ENCODE assay signal across 19 cellular contexts in the genomic region with DNA sequence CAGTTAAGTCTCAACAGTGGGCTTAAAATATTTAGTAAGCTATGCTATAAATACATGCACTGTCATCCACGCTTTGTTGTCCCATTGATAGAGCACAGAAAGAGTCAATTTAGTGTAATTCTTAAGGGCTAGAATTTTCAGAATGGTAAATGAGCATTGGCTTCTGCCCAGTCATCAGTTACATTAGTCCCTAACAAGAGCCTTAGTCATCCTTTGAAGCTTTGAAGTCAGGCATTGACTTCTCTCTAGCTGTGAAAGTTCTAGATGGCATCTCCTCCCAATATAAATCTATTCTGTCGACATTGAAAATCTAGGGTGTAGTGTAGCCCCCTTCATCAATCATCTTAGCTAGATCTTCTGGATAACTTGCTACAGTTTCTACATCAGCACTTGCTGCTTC. TPM values are rescaled to one million over a fixed set of nuclear protein-coding genes. Genes with fewer than 3 reads are reported as not detected.
DNase-seq lines count a peak whose midpoint lies in the region; ATAC-seq and TF ChIP-seq lines count a peak whose summit lies in the region.
"Had no signal": no experiment of that assay in that cellular context is flagged by ENCODE, and none has a peak within 500 bp of the region (broad histone marks: within the 10 kb centered on the region; RNA-seq: fewer than 3 reads in every experiment).

No MANE protein-coding gene starts in this region.

- CTCF ChIA-PET in CD4-positive, alpha-beta T cell (lab: Charles Lee) = interaction anchor here (0.7 to 1.2 kb wide), 2 partner anchors 11 to 144 kb away, joined by 3 read pairs; no protein-coding TSS in a partner anchor
- CTCF ChIA-PET in naive thymus-derived CD4-positive, alpha-beta T cell (lab: Charles Lee) = interaction anchor here (0.8 to 1.3 kb wide), 3 partner anchors 9 to 162 kb away, joined by 3 to 6 read pairs (median 3); no protein-coding TSS in a partner anchor

- H3K36me3 ChIP-seq in naive thymus-derived CD4-positive, alpha-beta T cell (ENCODE audit: control insufficient read depth in 2 of 3, insufficient read depth in 3 of 3, low read length in 3 of 3) = no peaks in the 10 kb centered on the region
- no peaks in the 10 kb centered on the region for H3K36me3 ChIP-seq in H7 (replicated peaks; ENCODE audit: control insufficient read depth, insufficient read depth, low read length)
- H3K36me3 ChIP-seq: left lung, thoracic aorta had no signal

- no peaks in the 10 kb centered on the region for H3K9me3 ChIP-seq in CD4-positive, alpha-beta T cell (ENCODE audit: control insufficient read depth, low read length)
- no peaks in the 10 kb centered on the region for H3K9me3 ChIP-seq in naive thymus-derived CD4-positive, alpha-beta T cell (ENCODE audit: control insufficient read depth in 2 of 3, low read length in 3 of 3)
- H3K9me3 ChIP-seq: left lung, thoracic aorta had no signal

- POLR2A ChIA-PET in CD4-positive, alpha-beta T cell (lab: Charles Lee) = interaction anchor here (0.7 to 1.1 kb wide), 2 partner anchors 9 to 393 kb away, joined by 3 to 8 read pairs; no protein-coding TSS in a partner anchor
- POLR2A ChIA-PET in naive thymus-derived CD4-positive, alpha-beta T cell (lab: Charles Lee) = interaction anchor here (0.7 to 0.9 kb wide), 2 partner anchors 9 to 442 kb away, joined by 3 read pairs; no protein-coding TSS in a partner anchor

- peaks cover 25% of the 10 kb centered on the region for H3K4me1 Mint-ChIP-seq in CD4-positive, alpha-beta T cell (ENCODE audit: low read depth)
- peaks cover 15 to 36% (median 24%) of the 10 kb centered on the region in 7 donors for H3K4me1 Mint-ChIP-seq in naive thymus-derived CD4-positive, alpha-beta T cell
- H3K4me1 Mint-ChIP-seq: WTC11 had no signal

- no peak for TF ChIP-seq CTCF in CD4-positive, alpha-beta T cell (IDR thresholded peaks at IDR 0.05)

- no peaks in the 10 kb centered on the region for H3K27me3 Mint-ChIP-seq in CD4-positive, alpha-beta T cell
- peaks cover 0 to 5% (median 0%) of the 10 kb centered on the region in 5 donors for H3K27me3 Mint-ChIP-seq in naive thymus-derived CD4-positive, alpha-beta T cell

- no peak overlapping the region for H3K4me3 ChIP-seq in naive thymus-derived CD4-positive, alpha-beta T cell (ENCODE audit: low read length)
- no peak overlapping the region for H3K4me3 ChIP-seq in H7 (ENCODE audit: insufficient read depth, low read depth, low read length)
- H3K4me3 ChIP-seq: left lung had no signal

- no peak for DNase-seq in activated CD4-positive, CD25-positive, alpha-beta regulatory T cell treated with anti-CD3 and anti-CD28 coated beads, Interleukin-2, amount 50 U/mL, for 72 hours
- DNase-seq in CD4-positive, alpha-beta T cell = no peak
- DNase-seq in RPMI7951 (ENCODE audit: low read depth) (peak; percentile 13), H7 (no peak)
- DNase-seq in naive thymus-derived CD4-positive, alpha-beta T cell = no peak
- DNase-seq: activated CD8-positive, alpha-beta memory T cell treated with anti-CD3 and anti-CD28 coated beads, Interleukin-2, amount 50 U/mL, for 48 hours; DMS79; glutamatergic neuron; HFFc6; left lung; NCI-H1092; NCI-H524 treated with DMSO at 0.1 percent for 48 hours; SHP77 had no signal

- no peak overlapping the region for H3K27ac ChIP-seq in CD4-positive, alpha-beta T cell (ENCODE audit: low read depth, low read length)
- H3K27ac ChIP-seq in naive thymus-derived CD4-positive, alpha-beta T cell (ENCODE audit: low read depth, low read length) = peak overlapping the region; percentile 36
- H3K27ac ChIP-seq: thoracic aorta had no signal

- ATAC-seq in activated CD4-positive, CD25-positive, alpha-beta regulatory T cell treated with anti-CD3 and anti-CD28 coated beads, Interleukin-2, amount 50 U/mL, for 24 hours = peak; percentile 45 to 67
- ATAC-seq in CD4-positive, alpha-beta T cell (ENCODE audit: poor library complexity) = no peak
- no peak for ATAC-seq in naive thymus-derived CD4-positive, alpha-beta T cell
- ATAC-seq in GM21576 (IDR thresholded peaks at IDR 0.05; ENCODE audit: unreplicated experiment) = no peak
- no peak for ATAC-seq in HG02588 (IDR thresholded peaks at IDR 0.05; ENCODE audit: unreplicated experiment)
- ATAC-seq: WTC11 had no signal

- H3K27ac Mint-ChIP-seq in CD4-positive, alpha-beta T cell = peak overlapping the region; percentile 70
- peak overlapping the region in 8 of 9 donors; percentile 64 to 93 (median 80) for H3K27ac Mint-ChIP-seq in naive thymus-derived CD4-positive, alpha-beta T cell
- H3K27ac Mint-ChIP-seq: HFFc6, WTC11 had no signal

- intact Hi-C loops in CD4-positive, alpha-beta T cell (cut with DNase I, micrococcal nuclease) = no loop called here
- intact Hi-C loops in naive thymus-derived CD4-positive, alpha-beta T cell (cut with micrococcal nuclease) = no loop called here

- H3K4me3 Mint-ChIP-seq in CD4-positive, alpha-beta T cell = no peak overlapping the region
- peak overlapping the region in 7 of 10 donors; percentile 3 to 74 (median 68) for H3K4me3 Mint-ChIP-seq in naive thymus-derived CD4-positive, alpha-beta T cell
- H3K4me3 Mint-ChIP-seq: WTC11 had no signal

- peaks cover 8 to 11% of the 10 kb centered on the region in 2 donors for H3K4me1 ChIP-seq in naive thymus-derived CD4-positive, alpha-beta T cell (ENCODE audit: control insufficient read depth in 2 of 2, insufficient read depth in 2 of 2, low read length in 2 of 2)

- no peaks in the 10 kb centered on the region for H3K36me3 Mint-ChIP-seq in CD4-positive, alpha-beta T cell (ENCODE audit: low read depth)
- H3K36me3 Mint-ChIP-seq in naive thymus-derived CD4-positive, alpha-beta T cell = peaks cover 0 to 32% (median 0%) of the 10 kb centered on the region in 5 donors
- H3K36me3 Mint-ChIP-seq: CD14-positive monocyte, WTC11 had no signal

- H3K27me3 ChIP-seq in CD4-positive, alpha-beta T cell (ENCODE audit: control insufficient read depth, insufficient read depth, low read length) = no peaks in the 10 kb centered on the region
- no peaks in the 10 kb centered on the region for H3K27me3 ChIP-seq in naive thymus-derived CD4-positive, alpha-beta T cell (ENCODE audit: control insufficient read depth in 2 of 2, insufficient read depth in 2 of 2, low read length in 2 of 2)
- no peaks in the 10 kb centered on the region for H3K27me3 ChIP-seq in H7 (ENCODE audit: control insufficient read depth, insufficient read depth, low read length)
- H3K27me3 ChIP-seq: left lung had no signal

- no peaks in the 10 kb centered on the region for H3K9me3 Mint-ChIP-seq in CD4-positive, alpha-beta T cell
- H3K9me3 Mint-ChIP-seq in naive thymus-derived CD4-positive, alpha-beta T cell = peaks cover 0 to 20% (median 0%) of the 10 kb centered on the region in 11 donors
- H3K9me3 Mint-ChIP-seq: HFFc6, WTC11 had no signal

RNA-seq across cellular contexts. Expression of a gene that starts 12.0 kb away (rescaled TPM):
- total RNA-seq in CD4-positive, alpha-beta T cell = 10 to 100 TPM; 14.0 to 14.4 TPM
- total RNA-seq in RPMI7951 (2014; rRNA removed; shearing (Covaris generic)) = 29.0 TPM in 2 replicates
- total RNA-seq in naive thymus-derived CD4-positive, alpha-beta T cell = 10 to 100 TPM; 11.7 to 76.1 (median 19.3) TPM
- polyA plus RNA-seq in naive thymus-derived CD4-positive, alpha-beta T cell = 1 to 10 TPM; 6.3 to 6.4 TPM
- 10.5 and 20.2 TPM in 2 replicates for total RNA-seq in H7 (2014; rRNA removed; shearing (Covaris generic))

Comparison
In these comparisons a context has a peak if more than half of its experiments do, and no peak if none do; other contexts are left out.
1. ATAC-seq: peak in activated CD4-positive, CD25-positive, alpha-beta regulatory T cell treated with anti-CD3 and anti-CD28 coated beads, Interleukin-2, amount 50 U/mL, for 24 hours (2 of 2); none in CD4-positive, alpha-beta T cell (single experiment), naive thymus-derived CD4-positive, alpha-beta T cell (single experiment), GM21576 (single experiment) and HG02588 (single experiment).